Comparison of ENCODE assay signal across 12 cellular contexts in the genomic region with DNA sequence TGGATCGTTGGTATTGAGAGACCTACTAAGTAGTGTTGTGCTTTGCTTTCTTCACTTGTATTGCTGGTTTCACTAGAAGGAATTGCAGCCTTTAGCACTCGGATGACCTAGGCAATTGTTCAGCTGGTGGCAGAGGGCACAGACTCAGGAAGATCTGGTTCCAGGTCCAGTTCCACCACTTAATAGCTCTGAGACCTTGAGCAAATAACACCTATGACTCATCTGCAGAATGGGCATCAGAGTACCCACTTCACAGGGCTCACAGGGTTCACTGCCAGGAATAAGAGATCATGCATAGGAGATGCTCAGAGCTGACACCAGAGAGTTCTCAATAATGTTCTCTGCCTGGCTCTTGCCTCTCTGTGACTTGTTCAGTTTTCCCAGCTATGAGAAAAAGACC.
DNase-seq lines count a peak whose midpoint lies in the region; ATAC-seq and TF ChIP-seq lines count a peak whose summit lies in the region.
"Had no signal": no experiment of that assay in that cellular context is flagged by ENCODE, and none has a peak within 500 bp of the region (broad histone marks: within the 10 kb centered on the region; RNA-seq: fewer than 3 reads in every experiment).

No MANE protein-coding gene starts in this region.

- no peaks in the 10 kb centered on the region for H3K79me2 ChIP-seq in PC-3 (ENCODE audit: low read length)

- H3K4me3 ChIP-seq in PC-3 (ENCODE audit: low read length) (no peak overlapping the region), thyroid gland (replicated peaks in 1 of 3) (no peak overlapping the region)

- TF ChIP-seq CTCF in PC-3 (conservative IDR thresholded peaks at IDR 0.05; ENCODE audit: low read depth, low read length) (no peak), thyroid gland (IDR thresholded peaks at IDR 0.05) (no peak)

- no peaks in the 10 kb centered on the region for H3F3A ChIP-seq in PC-3 (ENCODE audit: low read length, unreplicated experiment)

- H4K20me1 ChIP-seq in PC-3 (ENCODE audit: low read length): no peaks in the 10 kb centered on the region

- peak overlapping the region; percentile 64 for H3K4me2 ChIP-seq in PC-3 (ENCODE audit: low read length)

- no TSS peak for BruUV-seq in PC-3 (replicated peaks; lab: Mats Ljungman, UMichigan)

- peak; percentile 51 for DNase-seq in DMS153 (lab: John Stamatoyannopoulos, UW)
- DNase-seq in DMS153 treated with DMSO at 0.1 percent for 48 hours (lab: John Stamatoyannopoulos, UW; ENCODE audit: unreplicated experiment): no peak
- peak; percentile 76 for DNase-seq in PC-3
- DNase-seq in kidney tubule cell (ENCODE audit: low spot score): peak; percentile 43
- peak; percentile 49 to 55 for DNase-seq in thyroid gland
- no peak for DNase-seq in mesenteric fat pad (ENCODE audit: low spot score)
- no peak for DNase-seq in SKM-1 treated with dmso at 0.1 percent for 144 hours (lab: John Stamatoyannopoulos, UW; ENCODE audit: unreplicated experiment)
- DNase-seq in activated CD4-positive, CD25-positive, alpha-beta regulatory T cell (lab: John Stamatoyannopoulos, UW): no peak
- DNase-seq: caudate nucleus; CD4-positive, alpha-beta T cell; NCI-H226 had no signal

- peak; percentile 86 for ATAC-seq in PC-3
- ATAC-seq: Panc1 had no signal

- no peaks in the 10 kb centered on the region for H3K9me3 ChIP-seq in PC-3 (ENCODE audit: low read length)
- H3K9me3 ChIP-seq in thyroid gland: no peaks in the 10 kb centered on the region

- CTCF ChIA-PET in PC-3 (lab: Charles Lee): no interaction called here

- intact Hi-C loops in PC-3 (cut with micrococcal nuclease): no loop called here
- intact Hi-C loops in thyroid gland (cut with DNase I): no loop called here

- H3K27me3 ChIP-seq in PC-3 (ENCODE audit: low read length): no peaks in the 10 kb centered on the region
- no peaks in the 10 kb centered on the region for H3K27me3 ChIP-seq in thyroid gland

- H3K27ac ChIP-seq in PC-3 (ENCODE audit: low read length) (peak overlapping the region; percentile 20; the same call in 1 of the 2 replicates), thyroid gland (peak overlapping the region; percentile 58 to 80 (median 72))

- no peak for TF ChIP-seq POLR2A in thyroid gland (IDR thresholded peaks at IDR 0.05)

- no peak overlapping the region for H2AFZ ChIP-seq in PC-3 (ENCODE audit: low read length)

- POLR2A ChIA-PET in PC-3 (lab: Charles Lee; ENCODE audit: unreplicated experiment): no interaction called here

- H3K9ac ChIP-seq in PC-3 (ENCODE audit: low read length): no peak overlapping the region

- WGBS in thyroid gland, 2 donors: 34 to 37% methylated on average over 2 of the region's 2 CpGs

- no peaks in the 10 kb centered on the region for H3K36me3 ChIP-seq in PC-3 (ENCODE audit: low read depth, low read length)
- H3K36me3 ChIP-seq in thyroid gland: no peaks in the 10 kb centered on the region

- H3K9me2 ChIP-seq in PC-3 (replicated peaks; ENCODE audit: low read length): no peaks in the 10 kb centered on the region

- peaks cover 28% of the 10 kb centered on the region for H3K4me1 ChIP-seq in PC-3 (ENCODE audit: insufficient read depth, low read length)
- peaks cover 68 to 85% of the 10 kb centered on the region in 2 donors for H3K4me1 ChIP-seq in thyroid gland

Comparison
In these comparisons a context has a peak if more than half of its experiments do, and no peak if none do; other contexts are left out.
1. DNase-seq: peak in DMS153 (single experiment), PC-3 (single experiment), kidney tubule cell (single experiment) and thyroid gland (2 of 2); none in DMS153 treated with DMSO at 0.1 percent for 48 hours (single experiment), mesenteric fat pad (single experiment), SKM-1 treated with dmso at 0.1 percent for 144 hours (single experiment) and activated CD4-positive, CD25-positive, alpha-beta regulatory T cell (0 of 4).